In genomic region chr2:152471013-152471412, GRCh38 we compare ENCODE assay signal across 26 cellular contexts.
DNase-seq lines count a peak whose midpoint lies in the region; ATAC-seq and TF ChIP-seq lines count a peak whose summit lies in the region.
"Had no signal": no experiment of that assay in that cellular context is flagged by ENCODE, and none has a peak within 500 bp of the region (broad histone marks: within the 10 kb centered on the region; RNA-seq: fewer than 3 reads in every experiment).

No MANE protein-coding gene starts in this region.

- H3K4me1 Mint-ChIP-seq in Calu3 (ENCODE audit: low read depth, unreplicated experiment), result peaks cover 48% of the 10 kb centered on the region

- TF ChIP-seq CTCF in Calu3 (IDR thresholded peaks at IDR 0.05; ENCODE audit: unreplicated experiment), result no peak
- TF ChIP-seq CTCF in stomach (IDR thresholded peaks at IDR 0.05), result no peak
- TF ChIP-seq CTCF in upper lobe of right lung (IDR thresholded peaks at IDR 0.05), result no peak

- BruUV-seq in Calu3 (replicated peaks; lab: Mats Ljungman, UMichigan), result no TSS peak

- H3K9me3 ChIP-seq in HUES64 (ENCODE audit: insufficient read depth, low read depth, low read length) (no peaks in the 10 kb centered on the region), iPS-20b (ENCODE audit: insufficient read depth, low read depth, low read length) (no peaks in the 10 kb centered on the region), stomach (no peaks in the 10 kb centered on the region), upper lobe of right lung (no peaks in the 10 kb centered on the region)
- H3K9me3 ChIP-seq: HAP-1, MG63, neutrophil, prostate gland had no signal

- no peaks in the 10 kb centered on the region for H3K27me3 Mint-ChIP-seq in Calu3 (ENCODE audit: unreplicated experiment)

- H3K4me3 ChIP-seq in HUES64 (ENCODE audit: low read length) (no peak overlapping the region), iPS-20b (ENCODE audit: low read length) (no peak overlapping the region), stomach (no peak overlapping the region), upper lobe of right lung (no peak overlapping the region)
- H3K4me3 ChIP-seq: HAP-1, lung, MG63, prostate gland, skin epidermis had no signal

- intact Hi-C loops in Calu3 (cut with micrococcal nuclease; ENCODE audit: unreplicated experiment), result no loop called here
- intact Hi-C loops in stomach (cut with DNase I; ENCODE audit: low total_unique reads), result no loop called here
- intact Hi-C loops in upper lobe of right lung (cut with DNase I), result no loop called here

- no peak for TF ChIP-seq POLR2A in stomach (IDR thresholded peaks at IDR 0.05)

- H3K27ac ChIP-seq in HUES64 (ENCODE audit: low read depth, low read length) (no peak overlapping the region), iPS-20b (ENCODE audit: low read length) (peak overlapping the region; percentile 29), stomach (peak overlapping the region in 4 of 5 donors; percentile 56 to 72 (median 64)), upper lobe of right lung (no peak overlapping the region)
- H3K27ac ChIP-seq: neutrophil, prostate gland had no signal

- TF ChIP-seq EP300 in stomach (IDR thresholded peaks at IDR 0.05), result no peak

- H3K36me3 ChIP-seq in HUES64 (ENCODE audit: insufficient read depth, low read length) (no peaks in the 10 kb centered on the region), iPS-20b (ENCODE audit: insufficient read depth, low read depth, low read length) (no peaks in the 10 kb centered on the region), stomach (no peaks in the 10 kb centered on the region), upper lobe of right lung (no peaks in the 10 kb centered on the region)
- H3K36me3 ChIP-seq: HAP-1, MG63, neutrophil, prostate gland had no signal

- ATAC-seq in upper lobe of right lung, result no peak
- ATAC-seq: activated naive CD4-positive, alpha-beta T cell treated with anti-CD3 and anti-CD28 coated beads, Interleukin-2, amount 50 U/mL, for 72 hours had no signal

- H3K4me1 ChIP-seq in HUES64 (ENCODE audit: insufficient read depth, low read length) (peaks cover 68% of the 10 kb centered on the region), iPS-20b (ENCODE audit: insufficient read depth, low read length) (peaks cover 50% of the 10 kb centered on the region), stomach (peaks cover 56 to 97% (median 74%) of the 10 kb centered on the region in 4 donors), upper lobe of right lung (peaks cover 46% of the 10 kb centered on the region)

- H3K36me3 Mint-ChIP-seq in Calu3 (ENCODE audit: insufficient read depth, unreplicated experiment), result no peaks in the 10 kb centered on the region
- H3K36me3 Mint-ChIP-seq: activated naive CD4-positive, alpha-beta T cell treated with anti-CD3 and anti-CD28 coated beads, Interleukin-2, amount 50 U/mL, for 72 hours; immature natural killer cell had no signal

- H3K9me3 Mint-ChIP-seq in Calu3 (ENCODE audit: low read depth, unreplicated experiment), result no peaks in the 10 kb centered on the region
- H3K9me3 Mint-ChIP-seq: activated naive CD4-positive, alpha-beta T cell treated with anti-CD3 and anti-CD28 coated beads, Interleukin-2, amount 50 U/mL, for 72 hours had no signal

- H3K9ac ChIP-seq in HUES64 (ENCODE audit: low read depth, low read length) (peak overlapping the region; percentile 1; the same call in 1 of the 2 replicates), iPS-20b (ENCODE audit: low read depth, low read length) (peak overlapping the region; percentile 5; the same call in 1 of the 2 replicates)

- H3K27ac Mint-ChIP-seq in Calu3 (ENCODE audit: unreplicated experiment), result peak overlapping the region; percentile 47
- H3K27ac Mint-ChIP-seq: activated naive CD4-positive, alpha-beta T cell treated with anti-CD3 and anti-CD28 coated beads, Interleukin-2, amount 50 U/mL, for 72 hours; CD14-positive monocyte; immature natural killer cell had no signal

- CTCF ChIA-PET in Calu3 (lab: Charles Lee), result no interaction called here

- H3K27me3 ChIP-seq in HUES64 (ENCODE audit: insufficient read depth, low read length) (no peaks in the 10 kb centered on the region), iPS-20b (ENCODE audit: insufficient read depth, low read length) (no peaks in the 10 kb centered on the region), stomach (no peaks in the 10 kb centered on the region), upper lobe of right lung (no peaks in the 10 kb centered on the region)
- H3K27me3 ChIP-seq: MG63, neutrophil had no signal

- no peak for DNase-seq in Calu3
- no peak for DNase-seq in stomach
- no peak for DNase-seq in stimulated activated CD4-positive, alpha-beta T cell treated with anti-CD3 and anti-CD28 coated beads, Interleukin-15, amount 100 ng/mL, for 24 hours
- DNase-seq in upper lobe of right lung, result no peak
- DNase-seq in kidney tubule cell (ENCODE audit: low spot score), result no peak
- DNase-seq in NCI-H2196 (lab: John Stamatoyannopoulos, UW; ENCODE audit: unreplicated experiment), result no peak
- DNase-seq: activated CD4-positive, alpha-beta T cell treated with anti-CD3 and anti-CD28 coated beads, Interleukin-2, amount 50 U/mL, for 4 hours; activated CD4-positive, CD25-positive, alpha-beta regulatory T cell; aorta; effector CD4-positive, alpha-beta T cell; immature natural killer cell; MG63; NCI-H1417; NCI-H446 treated with DMSO at 0.1 percent for 48 hours; OCI-M1; stimulated activated CD4-positive, alpha-beta T cell treated with anti-CD3 and anti-CD28 coated beads, Interleukin-2, amount 100 ng/mL, for 24 hours; T1000 had no signal

- 77% methylated on average over 5 of the region's 5 CpGs for WGBS in HUES64
- 14 to 43% (median 24%) methylated on average over 5 of the region's 5 CpGs for WGBS in stomach, 5 donors

- no peak overlapping the region for H3K4me3 Mint-ChIP-seq in Calu3 (ENCODE audit: low read depth, unreplicated experiment)
- H3K4me3 Mint-ChIP-seq: CD14-positive monocyte, immature natural killer cell had no signal

Comparison
In these comparisons a context has a peak if more than half of its experiments do, and no peak if none do; other contexts are left out.
1. H3K27ac ChIP-seq: peak in iPS-20b (single experiment) and stomach (4 of 5); none in HUES64 (single experiment) and upper lobe of right lung (single experiment).